ENCODE assay signal across 8 cellular contexts in genomic region chr3:124558898-124559649, GRCh38.
A peak's percentile ranks its signal among the peaks of the same experiment; 100 is the strongest.
DNase-seq lines count a peak whose midpoint lies in the region; FAIRE-seq and TF ChIP-seq lines count a peak whose summit lies in the region.

No MANE protein-coding gene starts in this region.

- H3K4me3 ChIP-seq in AG09309 (ENCODE audit: control insufficient read depth, low read depth, low read length) (no peak overlapping the region), small intestine (ENCODE audit: low read depth in 1 of 2, low read length in 2 of 2) (no peak overlapping the region)

- peaks cover 0 to 5% of the 10 kb centered on the region in 2 donors for H3K4me1 ChIP-seq in small intestine (ENCODE audit: control insufficient read depth in 2 of 2, insufficient read depth in 1 of 2, low read depth in 1 of 2, low read length in 1 of 2)

- FAIRE-seq in small intestine (lab: Jason Lieb, UNC): no peak

- no peak for TF ChIP-seq CTCF in AG09309 (IDR thresholded peaks at IDR 0.05; ENCODE audit: control insufficient read depth, insufficient read depth, low read depth, low read length, missing control alignments)

- H3K27ac ChIP-seq in angular gyrus (ENCODE audit: low read depth, low read length) (peak overlapping the region; percentile 59), small intestine (ENCODE audit: low read depth in 1 of 2, low read length in 1 of 2) (peak overlapping the region in 1 of 2 donors; percentile 61)

- DNase-seq in AG09309 (ENCODE audit: low read depth): peak; percentile 67
- peak; percentile 92 for DNase-seq in NCI-H1105 (lab: John Stamatoyannopoulos, UW)
- peak; percentile 41 to 53 for DNase-seq in hippocampal formation (lab: John Stamatoyannopoulos, UW)
- DNase-seq in small intestine: peak; percentile 80
- DNase-seq in epidermal melanocyte (ENCODE audit: insufficient read length, low spot score): no peak
- DNase-seq in NK-92 (lab: John Stamatoyannopoulos, UW; ENCODE audit: unreplicated experiment): no peak
- no peak for DNase-seq in stimulated activated CD4-positive, alpha-beta T cell treated with anti-CD3 and anti-CD28 coated beads, Interleukin-2, amount 100 ng/mL, for 24 hours

- 12 to 40% (median 28%) methylated on average over 7 of the region's 7 CpGs for WGBS in small intestine, 3 donors

- no peaks in the 10 kb centered on the region for H3K9me3 ChIP-seq in small intestine (ENCODE audit: control insufficient read depth, low read depth)

- no peaks in the 10 kb centered on the region for H3K27me3 ChIP-seq in small intestine (ENCODE audit: control insufficient read depth in 2 of 2, insufficient read depth in 2 of 2, low read length in 2 of 2)

- H3K36me3 ChIP-seq in small intestine (ENCODE audit: control insufficient read depth in 2 of 2, insufficient read depth in 2 of 2, low read length in 2 of 2): no peaks in the 10 kb centered on the region

Comparison
In these comparisons a context has a peak if more than half of its experiments do, and no peak if none do; other contexts are left out.
1. DNase-seq: peak in AG09309 (single experiment), NCI-H1105 (single experiment), hippocampal formation (2 of 2) and small intestine (single experiment); none in epidermal melanocyte (single experiment), NK-92 (single experiment) and stimulated activated CD4-positive, alpha-beta T cell treated with anti-CD3 and anti-CD28 coated beads, Interleukin-2, amount 100 ng/mL, for 24 hours (0 of 2).